8 cellular contexts compared by ENCODE assay signal in the genomic region with DNA sequence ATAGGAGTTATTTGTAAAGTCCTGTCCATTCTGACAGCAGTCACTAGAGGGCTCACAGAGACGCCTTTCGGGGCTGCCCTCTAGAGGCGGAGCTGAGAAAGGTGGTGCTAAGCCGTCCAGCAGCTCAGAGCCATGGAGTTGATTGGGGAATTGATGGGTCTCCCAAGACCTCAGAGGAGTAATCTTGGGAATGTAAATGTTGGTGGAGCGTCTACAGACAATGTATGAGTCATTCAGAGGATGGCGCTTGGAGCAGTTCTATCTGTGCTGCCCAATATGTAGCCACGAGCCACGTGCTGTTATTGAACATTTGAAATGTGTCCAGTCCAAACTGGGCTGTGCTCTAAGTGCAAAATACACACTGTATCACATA.
DNase-seq lines count a peak whose midpoint lies in the region; ATAC-seq and TF ChIP-seq lines count a peak whose summit lies in the region.

No MANE protein-coding gene starts in this region.

- no peak overlapping the region for H3K27ac ChIP-seq in mesendoderm (ENCODE audit: low read depth, low read length)

- H4K5ac ChIP-seq in mesendoderm (ENCODE audit: low read length): no peak overlapping the region

- H2AK5ac ChIP-seq in mesendoderm (ENCODE audit: low read length): no peak overlapping the region

- H3K4me3 ChIP-seq in BE2C (ENCODE audit: low read depth, low read length) (no peak overlapping the region), mesendoderm (ENCODE audit: low read length) (no peak overlapping the region)

- no peaks in the 10 kb centered on the region for H3K79me1 ChIP-seq in mesendoderm (ENCODE audit: low read length)

- no peak overlapping the region for H3K56ac ChIP-seq in mesendoderm (ENCODE audit: low read length)

- H3K9ac ChIP-seq in mesendoderm (ENCODE audit: low read length): no peak overlapping the region

- H3K79me2 ChIP-seq in mesendoderm (ENCODE audit: control insufficient read depth, insufficient read depth, low read length): no peaks in the 10 kb centered on the region

- H3K36me3 ChIP-seq in BE2C (no peaks in the 10 kb centered on the region), mesendoderm (ENCODE audit: control insufficient read depth, insufficient read depth, low read length) (no peaks in the 10 kb centered on the region)

- DNase-seq in BE2C (peak; percentile 75), NCI-H526 treated with DMSO at 0.1 percent for 48 hours (lab: John Stamatoyannopoulos, UW) (peak; percentile 57), mesendoderm (peak; percentile 96)
- peak; percentile 74 to 79 for DNase-seq in activated CD4-positive, alpha-beta T cell treated with anti-CD3 and anti-CD28 coated beads, Interleukin-2, amount 50 U/mL, for 48 hours
- peak; percentile 57 for DNase-seq in effector CD4-positive, alpha-beta T cell
- peak; percentile 47 to 57 for DNase-seq in stimulated activated CD8-positive, alpha-beta memory T cell treated with anti-CD3 and anti-CD28 coated beads, Interleukin-4, amount 100 ng/mL, for 1 hour (ENCODE audit: low read depth in 2 of 2, low spot score in 1 of 2)

- H3K23ac ChIP-seq in mesendoderm (ENCODE audit: low read length): no peak overlapping the region

- no peaks in the 10 kb centered on the region for H3K9me3 ChIP-seq in BE2C

- H2BK120ac ChIP-seq in mesendoderm (ENCODE audit: low read depth, low read length): no peak overlapping the region

- peak; percentile 96 for ATAC-seq in GM19035 (IDR thresholded peaks at IDR 0.05; ENCODE audit: unreplicated experiment)
- peak; percentile 93 for ATAC-seq in HG03139 (IDR thresholded peaks at IDR 0.05; ENCODE audit: unreplicated experiment)

- H4K8ac ChIP-seq in mesendoderm (ENCODE audit: low read depth, low read length): no peak overlapping the region

- no peaks in the 10 kb centered on the region for H3K27me3 ChIP-seq in BE2C
- no peaks in the 10 kb centered on the region for H3K27me3 ChIP-seq in mesendoderm (ENCODE audit: insufficient read depth, low read length, poor library complexity)

- no peak overlapping the region for H2BK5ac ChIP-seq in mesendoderm (ENCODE audit: low read length)

- TF ChIP-seq CTCF in BE2C (IDR thresholded peaks at IDR 0.05; ENCODE audit: low read depth, low read length): peak; percentile 100

- no peak overlapping the region for H3K4ac ChIP-seq in mesendoderm (ENCODE audit: low read depth, low read length)

- H2BK15ac ChIP-seq in mesendoderm (replicated peaks; ENCODE audit: low read depth): no peak overlapping the region

- no peak overlapping the region for H3K18ac ChIP-seq in mesendoderm (ENCODE audit: low read length)

- no peak overlapping the region for H3K4me2 ChIP-seq in mesendoderm (ENCODE audit: low read length)

- no CpG with 5 or more reads among the region's 8 CpGs for WGBS in mesendoderm (ENCODE audit: extremely low coverage, insufficient coverage, low lambda C conversion rate)

- H3K4me1 ChIP-seq in BE2C (no peaks in the 10 kb centered on the region), mesendoderm (ENCODE audit: control insufficient read depth, low read depth, low read length) (no peaks in the 10 kb centered on the region)
